ENCODE assay signal across 10 cellular contexts in genomic region chr7:130890176-130891020, GRCh38.
A peak's percentile ranks its signal among the peaks of the same experiment; 100 is the strongest.
DNase-seq lines count a peak whose midpoint lies in the region; ATAC-seq and TF ChIP-seq lines count a peak whose summit lies in the region.
"Had no signal": no experiment of that assay in that cellular context is flagged by ENCODE, and none has a peak within 500 bp of the region (broad histone marks: within the 10 kb centered on the region; RNA-seq: fewer than 3 reads in every experiment).

No MANE protein-coding gene starts in this region.

- H3K27ac ChIP-seq in transverse colon, result peak overlapping the region; percentile 83 to 87 (median 84)

- H3K4me1 ChIP-seq in transverse colon, result peaks cover 32 to 90% (median 81%) of the 10 kb centered on the region in 4 donors

- no peaks in the 10 kb centered on the region for H3K27me3 ChIP-seq in transverse colon

- TF ChIP-seq EP300 in transverse colon (IDR thresholded peaks at IDR 0.05; ENCODE audit: low read depth), result no peak

- H3K4me1 Mint-ChIP-seq in chondrocyte (ENCODE audit: low read depth) (peaks cover 91% of the 10 kb centered on the region), memory B cell (peaks cover 17% of the 10 kb centered on the region)

- H3K27me3 Mint-ChIP-seq in chondrocyte (ENCODE audit: low read depth) (no peaks in the 10 kb centered on the region), memory B cell (no peaks in the 10 kb centered on the region)
- H3K27me3 Mint-ChIP-seq: dendritic cell treated with granulocyte-macrophage colony-stimulating factor and Interleukin-4, amounts not matched to agents 40 ng/mL and 50 ng/mL, for 4 days had no signal

- WGBS in transverse colon (ENCODE audit: low coverage in 1 of 2), 2 donors, result 85 to 86% methylated on average over 5 to 11 of the region's 11 CpGs

- no peaks in the 10 kb centered on the region for H3K9me3 ChIP-seq in transverse colon

- peaks cover 0 to 14% (median 1%) of the 10 kb centered on the region in 4 donors for H3K36me3 ChIP-seq in transverse colon

- H3K36me3 Mint-ChIP-seq in chondrocyte (ENCODE audit: low read depth) (peaks cover 2% of the 10 kb centered on the region), memory B cell (peaks cover 24% of the 10 kb centered on the region)

- ATAC-seq in memory B cell (ENCODE audit: low read depth), result no peak

- in situ Hi-C loops in transverse colon (cut with MboI; ENCODE audit: low pct_ligation_motif_present in 1 of 4, low pct_unique_long_range_greater_than_20kb in 1 of 4, low sequenced_read_pairs in 3 of 4), result loop anchor here in 3 of 4 donors (10.0 to 25.0 kb wide), 5 partner anchors 144 to 522 kb away; no protein-coding TSS in a partner anchor

- peak overlapping the region; percentile 63 for H3K4me3 Mint-ChIP-seq in chondrocyte (ENCODE audit: unreplicated experiment)
- no peak overlapping the region for H3K4me3 Mint-ChIP-seq in memory B cell
- H3K4me3 Mint-ChIP-seq: dendritic cell treated with granulocyte-macrophage colony-stimulating factor and Interleukin-4, amounts not matched to agents 40 ng/mL and 50 ng/mL, for 4 days had no signal

- intact Hi-C loops in transverse colon (cut with DNase I; ENCODE audit: low total_unique reads), result loop anchor here (10.0 kb wide), 1 partner anchor 534 kb away; no protein-coding TSS in a partner anchor

- TF ChIP-seq POLR2A in transverse colon (IDR thresholded peaks at IDR 0.05), result no peak

- peak; percentile 61 for DNase-seq in activated CD8-positive, alpha-beta memory T cell treated with anti-CD3 and anti-CD28 coated beads for 24 hours
- no peak for DNase-seq in activated CD8-positive, alpha-beta memory T cell treated with anti-CD3 and anti-CD28 coated beads, Interleukin-2, amount 50 U/mL, for 4 hours
- DNase-seq in chondrocyte (ENCODE audit: low spot score) (no peak), memory B cell (ENCODE audit: low spot score in 2 of 2) (no peak), transverse colon (no peak), amygdala (lab: John Stamatoyannopoulos, UW) (no peak)
- DNase-seq in stimulated activated CD4-positive, alpha-beta T cell treated with anti-CD3 and anti-CD28 coated beads, Interleukin-15, amount 100 ng/mL, for 24 hours, result no peak
- DNase-seq in activated CD4-positive, alpha-beta T cell treated with anti-CD3 and anti-CD28 coated beads, Interleukin-2, amount 50 U/mL, for 48 hours, result no peak
- DNase-seq: NCI-H510A treated with DMSO at 0.1 percent for 48 hours had no signal

- H3K27ac Mint-ChIP-seq in chondrocyte (ENCODE audit: unreplicated experiment) (peak overlapping the region; percentile 99), memory B cell (peak overlapping the region; percentile 58)
- H3K27ac Mint-ChIP-seq: dendritic cell treated with granulocyte-macrophage colony-stimulating factor and Interleukin-4, amounts not matched to agents 40 ng/mL and 50 ng/mL, for 4 days had no signal

- H3K9me3 Mint-ChIP-seq in chondrocyte (ENCODE audit: low read depth) (no peaks in the 10 kb centered on the region), memory B cell (no peaks in the 10 kb centered on the region)
- H3K9me3 Mint-ChIP-seq: dendritic cell treated with granulocyte-macrophage colony-stimulating factor and Interleukin-4, amounts not matched to agents 40 ng/mL and 50 ng/mL, for 4 days had no signal

- H3K4me3 ChIP-seq in transverse colon, result no peak overlapping the region

- TF ChIP-seq CTCF in chondrocyte (IDR thresholded peaks at IDR 0.05) (no peak), transverse colon (IDR thresholded peaks at IDR 0.05) (no peak)
